Comparison of ENCODE assay signal across 19 cellular contexts in the genomic region with DNA sequence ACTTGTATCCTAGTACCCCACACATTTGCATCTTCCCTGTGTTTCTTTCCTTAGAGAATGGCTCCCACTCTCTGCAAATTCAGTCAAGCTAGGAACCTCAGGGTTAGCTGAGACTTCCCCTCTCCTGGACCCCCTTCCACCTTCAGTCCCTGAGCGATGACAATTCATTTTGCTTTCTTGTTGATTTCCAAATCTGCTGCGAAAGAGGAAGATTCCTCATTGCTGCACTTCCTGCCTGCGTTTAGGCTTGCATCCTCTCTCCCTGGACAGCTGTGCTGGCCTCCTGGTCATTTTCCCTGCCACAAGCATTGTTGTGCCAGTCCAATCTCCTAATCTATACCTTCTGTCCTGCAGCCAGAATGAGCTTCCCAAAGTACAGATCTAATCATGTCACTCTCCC. TPM values are rescaled to one million over a fixed set of nuclear protein-coding genes. Genes with fewer than 3 reads are reported as not detected.
"Had no signal": no experiment of that assay in that cellular context is flagged by ENCODE, and none has a peak within 500 bp of the region (broad histone marks: within the 10 kb centered on the region; RNA-seq: fewer than 3 reads in every experiment).

No MANE protein-coding gene starts in this region.

- H3K27ac Mint-ChIP-seq: activated naive CD8-positive, alpha-beta T cell; natural killer cell treated with Interleukin-12 subunit alpha and Interleukin-12 subunit beta and Interleukin-15 and Interleukin-18, amount 100 ng/mL, for 72 hours; stimulated activated effector memory CD8-positive, alpha-beta T cell treated with anti-CD3 and anti-CD28 coated beads, Interleukin-12 subunit alpha, Interleukin-12 subunit beta, amount 100 ng/mL, for 72 hours had no signal

- H3K4me3 Mint-ChIP-seq: activated naive CD8-positive, alpha-beta T cell; natural killer cell treated with Interleukin-12 subunit alpha and Interleukin-12 subunit beta and Interleukin-15 and Interleukin-18, amount 100 ng/mL, for 72 hours; stimulated activated effector memory CD8-positive, alpha-beta T cell treated with anti-CD3 and anti-CD28 coated beads, Interleukin-12 subunit alpha, Interleukin-12 subunit beta, amount 100 ng/mL, for 72 hours had no signal

- ATAC-seq: gastroesophageal sphincter; heart left ventricle; left lobe of liver; natural killer cell treated with Interleukin-12 subunit alpha and Interleukin-12 subunit beta and Interleukin-15 and Interleukin-18, amount 100 ng/mL, for 72 hours; stimulated activated effector memory CD8-positive, alpha-beta T cell treated with anti-CD3 and anti-CD28 coated beads, Interleukin-12 subunit alpha, Interleukin-12 subunit beta, amount 100 ng/mL, for 72 hours had no signal

- H3K36me3 Mint-ChIP-seq: activated naive CD8-positive, alpha-beta T cell; stimulated activated effector memory CD8-positive, alpha-beta T cell treated with anti-CD3 and anti-CD28 coated beads, Interleukin-12 subunit alpha, Interleukin-12 subunit beta, amount 100 ng/mL, for 72 hours had no signal

- H3K4me1 ChIP-seq: parathyroid adenoma, sigmoid colon had no signal

- DNase-seq: activated CD4-positive, alpha-beta T cell treated with anti-CD3 and anti-CD28 coated beads, Interleukin-2, amount 50 U/mL, for 4 hours; cerebellar nuclear complex; effector CD8-positive, alpha-beta T cell; heart left ventricle; kidney; sigmoid colon; stimulated activated CD4-positive, alpha-beta T cell treated with anti-CD3 and anti-CD28 coated beads, Interleukin-4, amount 100 ng/mL, for 24 hours; stomach; trophoblast cell had no signal

- H3K27ac ChIP-seq: heart left ventricle, parathyroid adenoma, stomach had no signal

- H3K9me3 ChIP-seq: esophagus muscularis mucosa, gastroesophageal sphincter, heart left ventricle, sigmoid colon, stomach had no signal

- H3K27me3 ChIP-seq: esophagus muscularis mucosa, gastroesophageal sphincter, heart left ventricle, sigmoid colon, stomach had no signal

- H3K36me3 ChIP-seq: esophagus muscularis mucosa, gastroesophageal sphincter, heart left ventricle, sigmoid colon, stomach had no signal

- H3K4me3 ChIP-seq: esophagus muscularis mucosa, gastroesophageal sphincter, heart left ventricle, lung, sigmoid colon, stomach had no signal

- H3K9me3 Mint-ChIP-seq: natural killer cell treated with Interleukin-12 subunit alpha and Interleukin-12 subunit beta and Interleukin-15 and Interleukin-18, amount 100 ng/mL, for 72 hours had no signal

RNA-seq across cellular contexts. Expression of a gene that starts 12.3 kb away (rescaled TPM):
- total RNA-seq: bronchial epithelial cell, endothelial cell of umbilical vein had no signal
- polyA plus RNA-seq: endothelial cell of umbilical vein had no signal
